Comparison of ENCODE assay signal across 8 cellular contexts in the genomic region with DNA sequence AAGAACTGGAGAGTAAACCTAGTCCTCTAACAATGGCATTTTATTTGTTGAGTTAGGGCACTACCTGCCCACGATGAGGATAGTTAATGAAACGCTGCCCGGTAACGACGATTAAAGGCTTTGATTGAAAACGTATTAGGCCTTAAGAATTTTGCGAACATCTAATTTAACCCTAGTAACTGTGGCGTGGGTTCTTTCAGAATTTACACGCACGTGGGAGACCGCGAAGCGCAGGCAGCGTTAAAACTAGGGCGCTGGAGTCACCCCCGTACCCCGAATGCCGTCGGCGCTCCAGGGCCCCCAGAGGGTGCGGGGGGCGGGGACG. TPM values are rescaled to one million over a fixed set of nuclear protein-coding genes. Genes with fewer than 3 reads are reported as not detected.
DNase-seq lines count a peak whose midpoint lies in the region; ATAC-seq, FAIRE-seq and TF ChIP-seq lines count a peak whose summit lies in the region.

No MANE protein-coding gene starts in this region.

- peak overlapping the region; percentile 99; the same call in 1 of the 2 replicates for H3K27ac ChIP-seq in HEK293 (ENCODE audit: extremely low read depth, low read depth, low read length)
- peak overlapping the region; percentile 97 for H3K27ac ChIP-seq in WERI-Rb-1

- no peaks in the 10 kb centered on the region for H3K9me3 Mint-ChIP-seq in progenitor cell of endocrine pancreas (ENCODE audit: low read depth)

- H3K9me3 ChIP-seq in HEK293 (ENCODE audit: control insufficient read depth, insufficient read depth, low read depth, low read length) (no peaks in the 10 kb centered on the region), WERI-Rb-1 (ENCODE audit: severe bottlenecking) (no peaks in the 10 kb centered on the region)

- no peak for ATAC-seq in HG03280 (IDR thresholded peaks at IDR 0.05; ENCODE audit: unreplicated experiment)
- no peak for ATAC-seq in HG03457 (IDR thresholded peaks at IDR 0.05; ENCODE audit: unreplicated experiment)

- H3K4me1 ChIP-seq in HEK293 (ENCODE audit: control insufficient read depth, insufficient read depth, low read length) = peaks cover 7% of the 10 kb centered on the region

- FAIRE-seq in GM12892 (lab: Jason Lieb, UNC) = no peak

- H3K36me3 ChIP-seq in HEK293 (ENCODE audit: control insufficient read depth in 2 of 2, insufficient read depth in 1 of 2, low read length in 2 of 2) (peaks cover 0 to under 1% of the 10 kb centered on the region in 2 experiments; a peak in 1 of 3 replicates), WERI-Rb-1 (peaks cover 17% of the 10 kb centered on the region)

- peaks cover 22% of the 10 kb centered on the region for H3K27me3 Mint-ChIP-seq in progenitor cell of endocrine pancreas

- TF ChIP-seq POLR2A in GM12892 (IDR thresholded peaks at IDR 0.05; ENCODE audit: low read depth, low read length) = no peak

- peak overlapping the region; percentile 93 for H3K4me3 ChIP-seq in HEK293 (ENCODE audit: low read depth, low read length)
- H3K4me3 ChIP-seq in WERI-Rb-1 (ENCODE audit: low read depth, low read length) = peak overlapping the region; percentile 96
- peak overlapping the region; percentile 66 to 93 for H3K4me3 ChIP-seq in foreskin fibroblast (ENCODE audit: low read depth in 1 of 2, low read length in 2 of 2)

- H3K27ac Mint-ChIP-seq in progenitor cell of endocrine pancreas = peak overlapping the region; percentile 94

- H3K27me3 ChIP-seq in WERI-Rb-1 (ENCODE audit: insufficient read depth, low read depth, severe bottlenecking) = no peaks in the 10 kb centered on the region

- H3K4me1 Mint-ChIP-seq in progenitor cell of endocrine pancreas (ENCODE audit: low read depth) = peaks cover 23% of the 10 kb centered on the region

- DNase-seq in GF-D8 (lab: John Stamatoyannopoulos, UW) = peak; percentile 37
- DNase-seq in WERI-Rb-1 = no peak
- no peak for DNase-seq in foreskin fibroblast
- DNase-seq in progenitor cell of endocrine pancreas (ENCODE audit: low spot score, unreplicated experiment) = no peak
- no peak for DNase-seq in GM12892 (ENCODE audit: insufficient read length)

- POLR2A ChIA-PET in HEK293 (lab: Yijun Ruan, JAX) = interaction anchor here (0.6 to 2.5 kb wide), 7 partner anchors 14 to 81 kb away, joined by 3 to 10 read pairs (median 5); no protein-coding TSS in a partner anchor

- CTCF ChIA-PET in HEK293 (lab: Yijun Ruan, JAX) = no interaction called here

- TF ChIP-seq CTCF in HEK293 (tag by site-specific recombination; IDR thresholded peaks at IDR 0.05) (no peak), WERI-Rb-1 (IDR thresholded peaks at IDR 0.05; ENCODE audit: low read depth, low read length) (no peak), foreskin fibroblast (IDR thresholded peaks at IDR 0.05; ENCODE audit: low read depth, low read length) (no peak), progenitor cell of endocrine pancreas (IDR thresholded peaks at IDR 0.05; ENCODE audit: unreplicated experiment) (no peak)

- no peaks in the 10 kb centered on the region for H3K36me3 Mint-ChIP-seq in progenitor cell of endocrine pancreas (ENCODE audit: insufficient read depth)

- H3K4me3 Mint-ChIP-seq in progenitor cell of endocrine pancreas (ENCODE audit: low read depth) = peak overlapping the region; percentile 93

TF ChIP-seq in HEK293, 187 proteins besides CTCF, POLR2A, EP300 and RAD21 (continues in another document):
- no peak for TF ChIP-seq ZNF302 (tag by site-specific recombination; IDR thresholded peaks at IDR 0.05; ENCODE audit: low read depth)
- TF ChIP-seq KLF16 (tag by site-specific recombination; IDR thresholded peaks at IDR 0.05) = no peak
- TF ChIP-seq TCF7L2 (IDR thresholded peaks at IDR 0.05; ENCODE audit: borderline replicate concordance, low read depth, low read length) = no peak
- TF ChIP-seq SETDB1 (IDR thresholded peaks at IDR 0.05; ENCODE audit: insufficient read length, low read length) = no peak
- TF ChIP-seq, protein P1, sequence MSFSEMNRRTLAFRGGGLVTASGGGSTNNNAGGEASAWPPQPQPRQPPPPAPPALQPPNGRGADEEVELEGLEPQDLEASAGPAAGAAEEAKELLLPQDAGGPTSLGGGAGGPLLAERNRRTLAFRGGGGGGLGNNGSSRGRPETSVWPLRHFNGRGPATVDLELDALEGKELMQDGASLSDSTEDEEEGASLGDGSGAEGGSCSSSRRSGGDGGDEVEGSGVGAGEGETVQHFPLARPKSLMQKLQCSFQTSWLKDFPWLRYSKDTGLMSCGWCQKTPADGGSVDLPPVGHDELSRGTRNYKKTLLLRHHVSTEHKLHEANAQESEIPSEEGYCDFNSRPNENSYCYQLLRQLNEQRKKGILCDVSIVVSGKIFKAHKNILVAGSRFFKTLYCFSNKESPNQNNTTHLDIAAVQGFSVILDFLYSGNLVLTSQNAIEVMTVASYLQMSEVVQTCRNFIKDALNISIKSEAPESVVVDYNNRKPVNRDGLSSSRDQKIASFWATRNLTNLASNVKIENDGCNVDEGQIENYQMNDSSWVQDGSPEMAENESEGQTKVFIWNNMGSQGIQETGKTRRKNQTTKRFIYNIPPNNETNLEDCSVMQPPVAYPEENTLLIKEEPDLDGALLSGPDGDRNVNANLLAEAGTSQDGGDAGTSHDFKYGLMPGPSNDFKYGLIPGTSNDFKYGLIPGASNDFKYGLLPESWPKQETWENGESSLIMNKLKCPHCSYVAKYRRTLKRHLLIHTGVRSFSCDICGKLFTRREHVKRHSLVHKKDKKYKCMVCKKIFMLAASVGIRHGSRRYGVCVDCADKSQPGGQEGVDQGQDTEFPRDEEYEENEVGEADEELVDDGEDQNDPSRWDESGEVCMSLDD (tag by site-specific recombination; IDR thresholded peaks at IDR 0.05) = peak; percentile 99; the same call in 1 of the 2 replicates
- no peak for TF ChIP-seq HOXA7 (CRISPR knock-in tag; IDR thresholded peaks at IDR 0.05; ENCODE audit: borderline replicate concordance)
- TF ChIP-seq ZNF169 (tag by site-specific recombination; IDR thresholded peaks at IDR 0.05) = no peak
- TF ChIP-seq, protein P2, sequence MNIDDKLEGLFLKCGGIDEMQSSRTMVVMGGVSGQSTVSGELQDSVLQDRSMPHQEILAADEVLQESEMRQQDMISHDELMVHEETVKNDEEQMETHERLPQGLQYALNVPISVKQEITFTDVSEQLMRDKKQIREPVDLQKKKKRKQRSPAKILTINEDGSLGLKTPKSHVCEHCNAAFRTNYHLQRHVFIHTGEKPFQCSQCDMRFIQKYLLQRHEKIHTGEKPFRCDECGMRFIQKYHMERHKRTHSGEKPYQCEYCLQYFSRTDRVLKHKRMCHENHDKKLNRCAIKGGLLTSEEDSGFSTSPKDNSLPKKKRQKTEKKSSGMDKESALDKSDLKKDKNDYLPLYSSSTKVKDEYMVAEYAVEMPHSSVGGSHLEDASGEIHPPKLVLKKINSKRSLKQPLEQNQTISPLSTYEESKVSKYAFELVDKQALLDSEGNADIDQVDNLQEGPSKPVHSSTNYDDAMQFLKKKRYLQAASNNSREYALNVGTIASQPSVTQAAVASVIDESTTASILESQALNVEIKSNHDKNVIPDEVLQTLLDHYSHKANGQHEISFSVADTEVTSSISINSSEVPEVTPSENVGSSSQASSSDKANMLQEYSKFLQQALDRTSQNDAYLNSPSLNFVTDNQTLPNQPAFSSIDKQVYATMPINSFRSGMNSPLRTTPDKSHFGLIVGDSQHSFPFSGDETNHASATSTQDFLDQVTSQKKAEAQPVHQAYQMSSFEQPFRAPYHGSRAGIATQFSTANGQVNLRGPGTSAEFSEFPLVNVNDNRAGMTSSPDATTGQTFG (tag by site-specific recombination; IDR thresholded peaks at IDR 0.05; ENCODE audit: borderline replicate concordance) = no peak
- peak; percentile 79 for TF ChIP-seq ZNF777 (tag by site-specific recombination; IDR thresholded peaks at IDR 0.05; ENCODE audit: borderline replicate concordance)
- no peak for TF ChIP-seq ZNF16 (tag by site-specific recombination; IDR thresholded peaks at IDR 0.05; ENCODE audit: low read depth)
- TF ChIP-seq, protein P3, sequence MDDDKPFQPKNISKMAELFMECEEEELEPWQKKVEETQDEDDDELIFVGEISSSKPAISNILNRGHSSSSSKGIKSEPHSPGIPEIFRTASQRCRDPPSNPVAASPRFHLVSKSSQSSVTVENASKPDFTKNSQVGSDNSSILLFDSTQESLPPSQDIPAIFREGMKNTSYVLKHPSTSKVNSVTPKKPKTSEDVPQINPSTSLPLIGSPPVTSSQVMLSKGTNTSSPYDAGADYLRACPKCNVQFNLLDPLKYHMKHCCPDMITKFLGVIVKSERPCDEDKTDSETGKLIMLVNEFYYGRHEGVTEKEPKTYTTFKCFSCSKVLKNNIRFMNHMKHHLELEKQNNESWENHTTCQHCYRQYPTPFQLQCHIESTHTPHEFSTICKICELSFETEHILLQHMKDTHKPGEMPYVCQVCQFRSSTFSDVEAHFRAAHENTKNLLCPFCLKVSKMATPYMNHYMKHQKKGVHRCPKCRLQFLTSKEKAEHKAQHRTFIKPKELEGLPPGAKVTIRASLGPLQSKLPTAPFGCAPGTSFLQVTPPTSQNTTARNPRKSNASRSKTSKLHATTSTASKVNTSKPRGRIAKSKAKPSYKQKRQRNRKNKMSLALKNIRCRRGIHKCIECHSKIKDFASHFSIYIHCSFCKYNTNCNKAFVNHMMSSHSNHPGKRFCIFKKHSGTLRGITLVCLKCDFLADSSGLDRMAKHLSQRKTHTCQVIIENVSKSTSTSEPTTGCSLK (tag by site-specific recombination; IDR thresholded peaks at IDR 0.05) = no peak
- no peak; the same call in 1 of the 2 replicates for TF ChIP-seq ZSCAN30 (tag by site-specific recombination; IDR thresholded peaks at IDR 0.05)
- no peak for TF ChIP-seq ZNF324 (tag by site-specific recombination; IDR thresholded peaks at IDR 0.05)
- peak; percentile 94 for TF ChIP-seq ZBTB20 (tag by site-specific recombination; IDR thresholded peaks at IDR 0.05)
- peak; percentile 35; the same call in 1 of the 2 replicates for TF ChIP-seq GLIS1 (tag by site-specific recombination; IDR thresholded peaks at IDR 0.05)
- no peak for TF ChIP-seq ZNF623 (tag by site-specific recombination; IDR thresholded peaks at IDR 0.05)
- TF ChIP-seq, protein P4, sequence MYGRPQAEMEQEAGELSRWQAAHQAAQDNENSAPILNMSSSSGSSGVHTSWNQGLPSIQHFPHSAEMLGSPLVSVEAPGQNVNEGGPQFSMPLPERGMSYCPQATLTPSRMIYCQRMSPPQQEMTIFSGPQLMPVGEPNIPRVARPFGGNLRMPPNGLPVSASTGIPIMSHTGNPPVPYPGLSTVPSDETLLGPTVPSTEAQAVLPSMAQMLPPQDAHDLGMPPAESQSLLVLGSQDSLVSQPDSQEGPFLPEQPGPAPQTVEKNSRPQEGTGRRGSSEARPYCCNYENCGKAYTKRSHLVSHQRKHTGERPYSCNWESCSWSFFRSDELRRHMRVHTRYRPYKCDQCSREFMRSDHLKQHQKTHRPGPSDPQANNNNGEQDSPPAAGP (tag by site-specific recombination; IDR thresholded peaks at IDR 0.05) = no peak

RNA-seq across cellular contexts. Expression of a gene that starts 0.7 kb away (rescaled TPM):
- 59.2 and 65.1 TPM in 2 replicates for total RNA-seq in progenitor cell of endocrine pancreas
- polyA plus RNA-seq in GM12892 (2012; ENCODE audit: missing spikeins) = 39.8 TPM
